In the genomic region with DNA sequence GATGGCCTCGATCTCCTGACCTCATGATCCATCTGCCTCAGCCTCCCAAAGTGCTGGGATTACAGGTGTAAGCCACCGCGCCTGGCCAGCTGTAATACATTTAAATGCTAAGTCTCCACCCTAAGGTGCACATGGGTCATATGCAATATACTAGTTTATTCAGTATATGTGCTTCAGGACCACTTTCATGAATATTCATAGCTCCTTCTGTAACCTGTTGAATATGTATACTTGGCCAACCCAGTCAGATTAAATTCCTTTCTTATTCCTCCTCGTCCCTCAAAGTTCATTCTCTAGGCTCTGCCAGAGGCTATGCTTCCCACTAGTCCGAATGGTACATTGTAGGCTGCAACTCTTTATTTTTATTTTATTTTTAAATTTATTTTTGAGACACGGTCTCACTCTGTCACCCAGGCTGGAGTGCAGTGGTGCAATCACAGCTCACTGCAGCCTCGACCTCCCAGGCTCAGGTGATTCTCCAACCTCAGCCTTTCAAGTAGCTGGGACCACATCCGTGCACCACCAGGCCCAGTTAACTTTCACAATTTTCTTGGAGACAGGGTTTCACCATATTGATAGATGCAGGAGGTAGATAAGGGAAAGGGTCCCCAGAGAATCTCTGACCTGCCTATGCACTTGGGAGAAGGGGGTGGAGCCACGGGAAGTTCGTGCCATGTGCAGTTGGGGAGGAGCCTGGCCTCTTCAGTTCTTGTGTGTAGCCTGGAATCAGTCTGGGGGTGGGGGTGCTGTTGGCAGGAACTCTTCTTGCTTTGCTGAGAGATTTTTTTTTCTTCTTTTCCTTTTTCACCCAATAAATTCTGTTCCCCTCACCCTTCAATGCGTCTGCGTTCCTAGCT, we compare ENCODE assay signal across 14 cellular contexts. TPM values are rescaled to one million over a fixed set of nuclear protein-coding genes. Genes with fewer than 3 reads are reported as not detected.
DNase-seq lines count a peak whose midpoint lies in the region; ATAC-seq and TF ChIP-seq lines count a peak whose summit lies in the region.
"Had no signal": no experiment of that assay in that cellular context is flagged by ENCODE, and none has a peak within 500 bp of the region (broad histone marks: within the 10 kb centered on the region; RNA-seq: fewer than 3 reads in every experiment).

No MANE protein-coding gene starts in this region.

- H3K9me3 ChIP-seq in cardiac muscle cell (ENCODE audit: low read depth) (no peaks in the 10 kb centered on the region), NT2/D1 (ENCODE audit: insufficient read depth, low read length) (no peaks in the 10 kb centered on the region), endodermal cell (ENCODE audit: control insufficient read depth, low read length) (no peaks in the 10 kb centered on the region)
- H3K9me3 ChIP-seq: esophagus muscularis mucosa, ovary had no signal

- no peak overlapping the region for H3K4me3 Mint-ChIP-seq in endodermal cell
- H3K4me3 Mint-ChIP-seq: B cell had no signal

- intact Hi-C loops in cardiac septum (cut with DNase I) (no loop called here), sciatic nerve (cut with DNase I) (no loop called here)

- peaks cover 37% of the 10 kb centered on the region for H3K4me1 Mint-ChIP-seq in endodermal cell

- H3K27ac Mint-ChIP-seq in endodermal cell, result peak overlapping the region; percentile 29
- H3K27ac Mint-ChIP-seq: B cell had no signal

- H3K36me3 ChIP-seq in cardiac muscle cell, result no peaks in the 10 kb centered on the region
- no peaks in the 10 kb centered on the region for H3K36me3 ChIP-seq in NT2/D1 (ENCODE audit: insufficient read depth, insufficient read length, low read length)
- no peaks in the 10 kb centered on the region for H3K36me3 ChIP-seq in endodermal cell (ENCODE audit: control insufficient read depth, insufficient read depth, low read length)
- H3K36me3 ChIP-seq: esophagus muscularis mucosa, ovary had no signal

- peak; percentile 74 for ATAC-seq in sciatic nerve
- no peak for ATAC-seq in HG02981 (IDR thresholded peaks at IDR 0.05; ENCODE audit: unreplicated experiment)
- no peak for ATAC-seq in GM21723 (IDR thresholded peaks at IDR 0.05; ENCODE audit: unreplicated experiment)

- no peak overlapping the region for H3K4me3 ChIP-seq in cardiac muscle cell
- H3K4me3 ChIP-seq in NT2/D1 (ENCODE audit: insufficient read length, low read depth), result no peak overlapping the region
- H3K4me3 ChIP-seq in endodermal cell (ENCODE audit: low read length), result no peak overlapping the region
- H3K4me3 ChIP-seq: esophagus muscularis mucosa, ovary had no signal

- H3K36me3 Mint-ChIP-seq in endodermal cell (ENCODE audit: low read depth), result peaks cover 3% of the 10 kb centered on the region

- H3K27me3 ChIP-seq in cardiac muscle cell (no peaks in the 10 kb centered on the region), NT2/D1 (ENCODE audit: insufficient read depth, insufficient read length) (no peaks in the 10 kb centered on the region), endodermal cell (ENCODE audit: control insufficient read depth, insufficient read depth, low read length, poor library complexity, severe bottlenecking) (no peaks in the 10 kb centered on the region)
- H3K27me3 ChIP-seq: esophagus muscularis mucosa, ovary had no signal

- H3K9me3 Mint-ChIP-seq in endodermal cell, result no peaks in the 10 kb centered on the region

- DNase-seq in cardiac muscle cell (ENCODE audit: low read depth in 1 of 2, low spot score in 1 of 2) (peak; percentile 61 to 90), cardiac septum (ENCODE audit: low spot score) (no peak), NT2/D1 (ENCODE audit: low read depth, low spot score) (no peak), endodermal cell (no peak), sciatic nerve (ENCODE audit: low spot score) (no peak)
- DNase-seq in activated CD4-positive, CD25-positive, alpha-beta regulatory T cell treated with anti-CD3 and anti-CD28 coated beads, Interleukin-2, amount 50 U/mL, for 72 hours, result no peak
- DNase-seq: GOT3; NCI-H510A; stimulated activated CD4-positive, alpha-beta T cell treated with anti-CD3 and anti-CD28 coated beads, Interleukin-4, amount 100 ng/mL, for 1 hour had no signal

- TF ChIP-seq CTCF in cardiac muscle cell (IDR thresholded peaks at IDR 0.05; ENCODE audit: low read depth, low read length), result no peak
- TF ChIP-seq CTCF in endodermal cell (conservative IDR thresholded peaks at IDR 0.05), result no peak

- H3K9ac ChIP-seq in NT2/D1 (ENCODE audit: insufficient read length, low read depth), result peak overlapping the region; percentile 21
- no peak overlapping the region for H3K9ac ChIP-seq in endodermal cell (ENCODE audit: extremely low read depth, low read length, poor library complexity, severe bottlenecking)

- WGBS in endodermal cell (ENCODE audit: insufficient coverage in 1 of 2, insufficient read length in 1 of 2), 2 experiments, result 91 to 93% methylated on average over 6 to 12 of the region's 12 CpGs

- H3K27me3 Mint-ChIP-seq in endodermal cell (ENCODE audit: insufficient read depth), result no peaks in the 10 kb centered on the region

- peaks cover 37% of the 10 kb centered on the region for H3K4me1 ChIP-seq in cardiac muscle cell (ENCODE audit: low read depth)
- peaks cover 12% of the 10 kb centered on the region for H3K4me1 ChIP-seq in NT2/D1 (ENCODE audit: insufficient read depth, insufficient read length)
- H3K4me1 ChIP-seq in endodermal cell (ENCODE audit: control insufficient read depth, insufficient read depth, low read length), result peaks cover 7% of the 10 kb centered on the region

- H3K27ac ChIP-seq in cardiac muscle cell, result peak overlapping the region; percentile 94
- no peak overlapping the region for H3K27ac ChIP-seq in endodermal cell (ENCODE audit: low read depth, low read length)
- H3K27ac ChIP-seq: ovary had no signal

RNA-seq across cellular contexts. Expression of gene DDR1, which starts 41.3 kb away (rescaled TPM):
- total RNA-seq in cardiac muscle cell (125 and 136 TPM in 2 replicates), cardiac septum (61.4 TPM), endodermal cell (100 to 1,000 TPM; 140 to 151 TPM), sciatic nerve (93.5 TPM)
- polyA plus RNA-seq in cardiac muscle cell, result 108 and 118 TPM in 2 replicates
- 299 TPM for polyA plus RNA-seq in endodermal cell (2013, experiment 1 of 2)
- 288 TPM for polyA plus RNA-seq in endodermal cell (2013, experiment 2 of 2)

Comparison
In these comparisons a context has a peak if more than half of its experiments do, and no peak if none do; other contexts are left out.
1. DNase-seq: peak in cardiac muscle cell (2 of 2); none in cardiac septum (single experiment), NT2/D1 (single experiment), endodermal cell (single experiment), sciatic nerve (single experiment) and activated CD4-positive, CD25-positive, alpha-beta regulatory T cell treated with anti-CD3 and anti-CD28 coated beads, Interleukin-2, amount 50 U/mL, for 72 hours (single experiment).